In genomic region chr10:47333532-47333931, GRCh38 we compare ENCODE assay signal across 25 cellular contexts. TPM values are rescaled to one million over a fixed set of nuclear protein-coding genes. Genes with fewer than 3 reads are reported as not detected.
"Had no signal": no experiment of that assay in that cellular context is flagged by ENCODE, and none has a peak within 500 bp of the region (broad histone marks: within the 10 kb centered on the region; RNA-seq: fewer than 3 reads in every experiment).

No MANE protein-coding gene starts in this region.

- H3K27ac ChIP-seq: SJSA1, SK-N-MC had no signal

- DNase-seq: KBM-7, MV-4-11, NCI-H1048, NCI-H1105, NCI-H1417, NCI-H1436 treated with DMSO at 0.1 percent for 48 hours, NCI-H1694, NCI-H187 treated with DMSO at 0.1 percent for 48 hours, NCI-H2029 treated with DMSO at 0.1 percent for 48 hours, NCI-H2107, NCI-H2227 treated with DMSO at 0.1 percent for 48 hours, NCI-H510A, NCI-H524 treated with DMSO at 0.1 percent for 48 hours, NCI-H69, NCI-H774, Right ventricle myocardium superior, RPMI8226, SIG-M5 had no signal

- H3K4me1 Mint-ChIP-seq: IgD-negative memory B cell had no signal

- H3K36me3 ChIP-seq: SJSA1 had no signal

- H3K9me3 ChIP-seq: SJSA1 had no signal

- H3K36me3 Mint-ChIP-seq: IgD-negative memory B cell had no signal

- FAIRE-seq: RCC 7860 had no signal

- H3K4me3 ChIP-seq: SJSA1, SK-N-MC had no signal

- H3K4me3 Mint-ChIP-seq: IgD-negative memory B cell had no signal

- H3K27ac Mint-ChIP-seq: IgD-negative memory B cell had no signal

- H3K27me3 ChIP-seq: SJSA1 had no signal

RNA-seq across cellular contexts. Expression of gene GDF2, which starts 11.3 kb away (rescaled TPM):
- total RNA-seq: HT-29, LHCN-M2, MCF 10A, Right ventricle myocardium superior, SJSA1 had no signal
- polyA plus RNA-seq: IgD-negative memory B cell had no signal

RNA-seq across cellular contexts. Expression of gene RBP3, which starts 14.6 kb away (rescaled TPM):
- total RNA-seq: LHCN-M2, MCF 10A, Right ventricle myocardium superior, SJSA1 had no signal
- polyA plus RNA-seq: IgD-negative memory B cell had no signal

RNA-seq across cellular contexts. Expression of gene GDF10, which starts 33.5 kb away (rescaled TPM):
- total RNA-seq: HT-29, LHCN-M2, MCF 10A, SJSA1 had no signal
- polyA plus RNA-seq: IgD-negative memory B cell had no signal

RNA-seq across cellular contexts. Expression of gene ZNF488, which starts 50.6 kb away (rescaled TPM):
- total RNA-seq: Right ventricle myocardium superior had no signal
- polyA plus RNA-seq: IgD-negative memory B cell had no signal
